Comparison of ENCODE assay signal across 1 cellular context in the genomic region with DNA sequence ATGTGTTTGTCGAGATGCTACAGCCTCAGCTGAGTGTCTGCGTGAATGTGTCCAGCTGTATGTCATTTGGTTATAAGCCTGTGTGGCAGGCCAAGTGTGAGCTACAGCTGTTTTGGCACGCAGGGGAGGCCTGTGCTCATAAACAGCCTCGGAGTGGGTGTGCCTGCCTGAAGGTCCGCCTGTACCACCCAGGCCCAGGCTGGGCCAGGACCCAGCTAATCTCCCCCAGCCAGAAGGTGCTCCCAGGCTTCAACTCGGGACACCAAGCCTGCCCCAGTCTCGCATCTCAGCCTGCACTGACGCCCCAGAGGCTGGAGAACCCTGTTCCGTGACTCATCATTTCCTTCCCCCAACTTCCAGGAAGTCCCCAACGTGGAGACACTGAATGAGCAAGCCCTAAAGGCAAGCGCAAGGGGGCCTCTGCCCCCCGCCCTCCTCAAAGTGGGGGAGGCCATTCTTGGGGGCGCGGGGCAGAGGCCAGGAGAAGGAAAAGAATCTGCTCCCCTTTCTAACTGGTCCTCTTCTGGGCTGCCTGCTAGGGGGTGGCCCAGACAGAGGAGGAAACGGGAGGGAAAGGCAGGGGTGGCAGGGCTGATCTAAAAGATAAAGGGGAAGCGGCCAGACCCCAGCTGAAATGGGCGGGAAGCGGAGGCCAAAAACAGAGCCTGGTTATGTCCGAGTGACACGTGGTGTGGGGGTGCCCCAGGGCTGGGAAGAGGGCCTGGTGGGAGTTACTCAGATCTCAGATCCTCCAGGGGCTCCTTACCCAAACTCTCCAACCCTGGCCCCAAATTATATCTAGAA.
TF ChIP-seq lines count a peak whose summit lies in the region.

No MANE protein-coding gene starts in this region.

TF ChIP-seq in HEK293, 187 proteins besides CTCF, POLR2A, EP300 and RAD21 (continued from another document and continues in another):
- TF ChIP-seq, protein P1, sequence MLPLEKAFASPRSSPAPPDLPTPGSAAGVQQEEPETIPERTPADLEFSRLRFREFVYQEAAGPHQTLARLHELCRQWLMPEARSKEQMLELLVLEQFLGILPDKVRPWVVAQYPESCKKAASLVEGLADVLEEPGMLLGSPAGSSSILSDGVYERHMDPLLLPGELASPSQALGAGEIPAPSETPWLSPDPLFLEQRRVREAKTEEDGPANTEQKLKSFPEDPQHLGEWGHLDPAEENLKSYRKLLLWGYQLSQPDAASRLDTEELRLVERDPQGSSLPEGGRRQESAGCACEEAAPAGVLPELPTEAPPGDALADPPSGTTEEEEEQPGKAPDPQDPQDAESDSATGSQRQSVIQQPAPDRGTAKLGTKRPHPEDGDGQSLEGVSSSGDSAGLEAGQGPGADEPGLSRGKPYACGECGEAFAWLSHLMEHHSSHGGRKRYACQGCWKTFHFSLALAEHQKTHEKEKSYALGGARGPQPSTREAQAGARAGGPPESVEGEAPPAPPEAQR (tag by site-specific recombination; IDR thresholded peaks at IDR 0.05) = peak; percentile 13; the same call in 1 of the 2 replicates
- TF ChIP-seq, protein P2, sequence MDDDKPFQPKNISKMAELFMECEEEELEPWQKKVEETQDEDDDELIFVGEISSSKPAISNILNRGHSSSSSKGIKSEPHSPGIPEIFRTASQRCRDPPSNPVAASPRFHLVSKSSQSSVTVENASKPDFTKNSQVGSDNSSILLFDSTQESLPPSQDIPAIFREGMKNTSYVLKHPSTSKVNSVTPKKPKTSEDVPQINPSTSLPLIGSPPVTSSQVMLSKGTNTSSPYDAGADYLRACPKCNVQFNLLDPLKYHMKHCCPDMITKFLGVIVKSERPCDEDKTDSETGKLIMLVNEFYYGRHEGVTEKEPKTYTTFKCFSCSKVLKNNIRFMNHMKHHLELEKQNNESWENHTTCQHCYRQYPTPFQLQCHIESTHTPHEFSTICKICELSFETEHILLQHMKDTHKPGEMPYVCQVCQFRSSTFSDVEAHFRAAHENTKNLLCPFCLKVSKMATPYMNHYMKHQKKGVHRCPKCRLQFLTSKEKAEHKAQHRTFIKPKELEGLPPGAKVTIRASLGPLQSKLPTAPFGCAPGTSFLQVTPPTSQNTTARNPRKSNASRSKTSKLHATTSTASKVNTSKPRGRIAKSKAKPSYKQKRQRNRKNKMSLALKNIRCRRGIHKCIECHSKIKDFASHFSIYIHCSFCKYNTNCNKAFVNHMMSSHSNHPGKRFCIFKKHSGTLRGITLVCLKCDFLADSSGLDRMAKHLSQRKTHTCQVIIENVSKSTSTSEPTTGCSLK (tag by site-specific recombination; IDR thresholded peaks at IDR 0.05) = no peak
- TF ChIP-seq ZNF302 (tag by site-specific recombination; IDR thresholded peaks at IDR 0.05; ENCODE audit: low read depth) (no peak), KLF9 (tag by site-specific recombination; IDR thresholded peaks at IDR 0.05; ENCODE audit: low read depth) (peak; percentile 96), ZNF654 (tag by site-specific recombination; IDR thresholded peaks at IDR 0.05; ENCODE audit: low read depth) (no peak), ZNF837 (tag by site-specific recombination; IDR thresholded peaks at IDR 0.05) (no peak), ZNF560 (tag by site-specific recombination; IDR thresholded peaks at IDR 0.05; ENCODE audit: borderline replicate concordance) (no peak), ZNF501 (tag by site-specific recombination; IDR thresholded peaks at IDR 0.05) (0 out of 2 replicates have a peak, but pooled peaks have one; percentile 58), YY1 (tag by site-specific recombination; IDR thresholded peaks at IDR 0.05) (no peak), ZNF184 (tag by site-specific recombination; IDR thresholded peaks at IDR 0.05) (no peak), ZNF792 (tag by site-specific recombination; IDR thresholded peaks at IDR 0.05) (no peak; the same call in 1 of the 2 replicates), ZNF585B (tag by site-specific recombination; IDR thresholded peaks at IDR 0.05) (no peak), GLI4 (tag by site-specific recombination; IDR thresholded peaks at IDR 0.05) (no peak), ZNF223 (tag by site-specific recombination; IDR thresholded peaks at IDR 0.05) (peak; percentile 95), ZNF112 (tag by site-specific recombination; IDR thresholded peaks at IDR 0.05) (no peak), ZNF48 (tag by site-specific recombination; IDR thresholded peaks at IDR 0.05) (no peak), KLF1 (tag by site-specific recombination; IDR thresholded peaks at IDR 0.05) (peak; percentile 82), BCL11B (tag by site-specific recombination; IDR thresholded peaks at IDR 0.05; ENCODE audit: low read depth) (0 out of 2 replicates have a peak, but pooled peaks have one; percentile 15), ZNF660 (tag by site-specific recombination; IDR thresholded peaks at IDR 0.05) (peak; percentile 84), ZNF133 (tag by site-specific recombination; IDR thresholded peaks at IDR 0.05) (no peak), ZEB2 (tag by site-specific recombination; IDR thresholded peaks at IDR 0.05) (peak; percentile 58), ZNF658 (tag by site-specific recombination; IDR thresholded peaks at IDR 0.05) (no peak), ZNF221 (tag by site-specific recombination; IDR thresholded peaks at IDR 0.05; ENCODE audit: borderline replicate concordance) (no peak), ZNF174 (tag by site-specific recombination; IDR thresholded peaks at IDR 0.05) (no peak), ZNF76 (tag by site-specific recombination; IDR thresholded peaks at IDR 0.05; ENCODE audit: borderline replicate concordance, low read depth) (peak; percentile 42; the same call in 1 of the 2 replicates), ZNF394 (tag by site-specific recombination; IDR thresholded peaks at IDR 0.05; ENCODE audit: borderline replicate concordance) (peak; percentile 99), ZNF510 (tag by site-specific recombination; IDR thresholded peaks at IDR 0.05; ENCODE audit: insufficient replicate concordance) (no peak), ZNF155 (tag by site-specific recombination; IDR thresholded peaks at IDR 0.05) (no peak), ZNF214 (tag by site-specific recombination; IDR thresholded peaks at IDR 0.05; ENCODE audit: borderline replicate concordance) (no peak), MEIS1 (CRISPR knock-in tag; IDR thresholded peaks at IDR 0.05; ENCODE audit: borderline replicate concordance) (no peak), OVOL3 (tag by site-specific recombination; IDR thresholded peaks at IDR 0.05) (no peak)
- TF ChIP-seq, protein P3, sequence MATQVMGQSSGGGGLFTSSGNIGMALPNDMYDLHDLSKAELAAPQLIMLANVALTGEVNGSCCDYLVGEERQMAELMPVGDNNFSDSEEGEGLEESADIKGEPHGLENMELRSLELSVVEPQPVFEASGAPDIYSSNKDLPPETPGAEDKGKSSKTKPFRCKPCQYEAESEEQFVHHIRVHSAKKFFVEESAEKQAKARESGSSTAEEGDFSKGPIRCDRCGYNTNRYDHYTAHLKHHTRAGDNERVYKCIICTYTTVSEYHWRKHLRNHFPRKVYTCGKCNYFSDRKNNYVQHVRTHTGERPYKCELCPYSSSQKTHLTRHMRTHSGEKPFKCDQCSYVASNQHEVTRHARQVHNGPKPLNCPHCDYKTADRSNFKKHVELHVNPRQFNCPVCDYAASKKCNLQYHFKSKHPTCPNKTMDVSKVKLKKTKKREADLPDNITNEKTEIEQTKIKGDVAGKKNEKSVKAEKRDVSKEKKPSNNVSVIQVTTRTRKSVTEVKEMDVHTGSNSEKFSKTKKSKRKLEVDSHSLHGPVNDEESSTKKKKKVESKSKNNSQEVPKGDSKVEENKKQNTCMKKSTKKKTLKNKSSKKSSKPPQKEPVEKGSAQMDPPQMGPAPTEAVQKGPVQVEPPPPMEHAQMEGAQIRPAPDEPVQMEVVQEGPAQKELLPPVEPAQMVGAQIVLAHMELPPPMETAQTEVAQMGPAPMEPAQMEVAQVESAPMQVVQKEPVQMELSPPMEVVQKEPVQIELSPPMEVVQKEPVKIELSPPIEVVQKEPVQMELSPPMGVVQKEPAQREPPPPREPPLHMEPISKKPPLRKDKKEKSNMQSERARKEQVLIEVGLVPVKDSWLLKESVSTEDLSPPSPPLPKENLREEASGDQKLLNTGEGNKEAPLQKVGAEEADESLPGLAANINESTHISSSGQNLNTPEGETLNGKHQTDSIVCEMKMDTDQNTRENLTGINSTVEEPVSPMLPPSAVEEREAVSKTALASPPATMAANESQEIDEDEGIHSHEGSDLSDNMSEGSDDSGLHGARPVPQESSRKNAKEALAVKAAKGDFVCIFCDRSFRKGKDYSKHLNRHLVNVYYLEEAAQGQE (tag by site-specific recombination; IDR thresholded peaks at IDR 0.05) = no peak
- TF ChIP-seq, protein P4, sequence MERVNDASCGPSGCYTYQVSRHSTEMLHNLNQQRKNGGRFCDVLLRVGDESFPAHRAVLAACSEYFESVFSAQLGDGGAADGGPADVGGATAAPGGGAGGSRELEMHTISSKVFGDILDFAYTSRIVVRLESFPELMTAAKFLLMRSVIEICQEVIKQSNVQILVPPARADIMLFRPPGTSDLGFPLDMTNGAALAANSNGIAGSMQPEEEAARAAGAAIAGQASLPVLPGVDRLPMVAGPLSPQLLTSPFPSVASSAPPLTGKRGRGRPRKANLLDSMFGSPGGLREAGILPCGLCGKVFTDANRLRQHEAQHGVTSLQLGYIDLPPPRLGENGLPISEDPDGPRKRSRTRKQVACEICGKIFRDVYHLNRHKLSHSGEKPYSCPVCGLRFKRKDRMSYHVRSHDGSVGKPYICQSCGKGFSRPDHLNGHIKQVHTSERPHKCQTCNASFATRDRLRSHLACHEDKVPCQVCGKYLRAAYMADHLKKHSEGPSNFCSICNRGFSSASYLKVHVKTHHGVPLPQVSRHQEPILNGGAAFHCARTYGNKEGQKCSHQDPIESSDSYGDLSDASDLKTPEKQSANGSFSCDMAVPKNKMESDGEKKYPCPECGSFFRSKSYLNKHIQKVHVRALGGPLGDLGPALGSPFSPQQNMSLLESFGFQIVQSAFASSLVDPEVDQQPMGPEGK (tag by site-specific recombination; IDR thresholded peaks at IDR 0.05) = peak; percentile 99
- TF ChIP-seq, protein P5, sequence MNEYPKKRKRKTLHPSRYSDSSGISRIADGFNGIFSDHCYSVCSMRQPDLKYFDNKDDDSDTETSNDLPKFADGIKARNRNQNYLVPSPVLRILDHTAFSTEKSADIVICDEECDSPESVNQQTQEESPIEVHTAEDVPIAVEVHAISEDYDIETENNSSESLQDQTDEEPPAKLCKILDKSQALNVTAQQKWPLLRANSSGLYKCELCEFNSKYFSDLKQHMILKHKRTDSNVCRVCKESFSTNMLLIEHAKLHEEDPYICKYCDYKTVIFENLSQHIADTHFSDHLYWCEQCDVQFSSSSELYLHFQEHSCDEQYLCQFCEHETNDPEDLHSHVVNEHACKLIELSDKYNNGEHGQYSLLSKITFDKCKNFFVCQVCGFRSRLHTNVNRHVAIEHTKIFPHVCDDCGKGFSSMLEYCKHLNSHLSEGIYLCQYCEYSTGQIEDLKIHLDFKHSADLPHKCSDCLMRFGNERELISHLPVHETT (tag by site-specific recombination; IDR thresholded peaks at IDR 0.05) = no peak
- TF ChIP-seq, protein P6, sequence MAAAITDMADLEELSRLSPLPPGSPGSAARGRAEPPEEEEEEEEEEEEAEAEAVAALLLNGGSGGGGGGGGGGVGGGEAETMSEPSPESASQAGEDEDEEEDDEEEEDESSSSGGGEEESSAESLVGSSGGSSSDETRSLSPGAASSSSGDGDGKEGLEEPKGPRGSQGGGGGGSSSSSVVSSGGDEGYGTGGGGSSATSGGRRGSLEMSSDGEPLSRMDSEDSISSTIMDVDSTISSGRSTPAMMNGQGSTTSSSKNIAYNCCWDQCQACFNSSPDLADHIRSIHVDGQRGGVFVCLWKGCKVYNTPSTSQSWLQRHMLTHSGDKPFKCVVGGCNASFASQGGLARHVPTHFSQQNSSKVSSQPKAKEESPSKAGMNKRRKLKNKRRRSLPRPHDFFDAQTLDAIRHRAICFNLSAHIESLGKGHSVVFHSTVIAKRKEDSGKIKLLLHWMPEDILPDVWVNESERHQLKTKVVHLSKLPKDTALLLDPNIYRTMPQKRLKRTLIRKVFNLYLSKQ (tag by site-specific recombination; IDR thresholded peaks at IDR 0.05; ENCODE audit: borderline replicate concordance) = no peak
- TF ChIP-seq, protein P7, sequence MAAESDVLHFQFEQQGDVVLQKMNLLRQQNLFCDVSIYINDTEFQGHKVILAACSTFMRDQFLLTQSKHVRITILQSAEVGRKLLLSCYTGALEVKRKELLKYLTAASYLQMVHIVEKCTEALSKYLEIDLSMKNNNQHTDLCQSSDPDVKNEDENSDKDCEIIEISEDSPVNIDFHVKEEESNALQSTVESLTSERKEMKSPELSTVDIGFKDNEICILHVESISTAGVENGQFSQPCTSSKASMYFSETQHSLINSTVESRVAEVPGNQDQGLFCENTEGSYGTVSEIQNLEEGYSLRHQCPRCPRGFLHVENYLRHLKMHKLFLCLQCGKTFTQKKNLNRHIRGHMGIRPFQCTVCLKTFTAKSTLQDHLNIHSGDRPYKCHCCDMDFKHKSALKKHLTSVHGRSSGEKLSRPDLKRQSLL (tag by site-specific recombination; IDR thresholded peaks at IDR 0.05) = peak; percentile 37; the same call in 1 of the 2 replicates
- TF ChIP-seq, protein P8, sequence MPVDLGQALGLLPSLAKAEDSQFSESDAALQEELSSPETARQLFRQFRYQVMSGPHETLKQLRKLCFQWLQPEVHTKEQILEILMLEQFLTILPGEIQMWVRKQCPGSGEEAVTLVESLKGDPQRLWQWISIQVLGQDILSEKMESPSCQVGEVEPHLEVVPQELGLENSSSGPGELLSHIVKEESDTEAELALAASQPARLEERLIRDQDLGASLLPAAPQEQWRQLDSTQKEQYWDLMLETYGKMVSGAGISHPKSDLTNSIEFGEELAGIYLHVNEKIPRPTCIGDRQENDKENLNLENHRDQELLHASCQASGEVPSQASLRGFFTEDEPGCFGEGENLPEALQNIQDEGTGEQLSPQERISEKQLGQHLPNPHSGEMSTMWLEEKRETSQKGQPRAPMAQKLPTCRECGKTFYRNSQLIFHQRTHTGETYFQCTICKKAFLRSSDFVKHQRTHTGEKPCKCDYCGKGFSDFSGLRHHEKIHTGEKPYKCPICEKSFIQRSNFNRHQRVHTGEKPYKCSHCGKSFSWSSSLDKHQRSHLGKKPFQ (tag by site-specific recombination; IDR thresholded peaks at IDR 0.05) = peak; percentile 94
